19 cellular contexts compared by ENCODE assay signal in genomic region chr2:30955516-30956132, GRCh38.
DNase-seq lines count a peak whose midpoint lies in the region; ATAC-seq, FAIRE-seq and TF ChIP-seq lines count a peak whose summit lies in the region.
"Had no signal": no experiment of that assay in that cellular context is flagged by ENCODE, and none has a peak within 500 bp of the region (broad histone marks: within the 10 kb centered on the region; RNA-seq: fewer than 3 reads in every experiment).

No MANE protein-coding gene starts in this region.

- H2BK120ac ChIP-seq in IMR-90 (ENCODE audit: low read depth, low read length): no peak overlapping the region

- no peak overlapping the region for H3K9ac ChIP-seq in IMR-90 (ENCODE audit: low read depth, low read length)

- no peak overlapping the region for H3K27ac Mint-ChIP-seq in stimulated activated effector memory CD8-positive, alpha-beta T cell treated with anti-CD3 and anti-CD28 coated beads, Interleukin-12 subunit alpha, Interleukin-12 subunit beta, amount 100 ng/mL, for 72 hours
- H3K27ac Mint-ChIP-seq: CD14-positive monocyte; CD8-positive, alpha-beta T cell had no signal

- no peak overlapping the region for H3K18ac ChIP-seq in IMR-90 (ENCODE audit: low read depth, low read length)

- no peak overlapping the region for H4K91ac ChIP-seq in IMR-90 (ENCODE audit: insufficient read depth, low read depth, low read length)

- H3K4me1 ChIP-seq in A549: no peaks in the 10 kb centered on the region
- no peaks in the 10 kb centered on the region for H3K4me1 ChIP-seq in IMR-90 (ENCODE audit: control insufficient read depth, insufficient read depth, low read length)
- H3K4me1 ChIP-seq: BE2C, HAP-1 had no signal

- H3K4me3 ChIP-seq in A549 (no peak overlapping the region), IMR-90 (ENCODE audit: insufficient read depth, low read depth, low read length) (no peak overlapping the region)
- H3K4me3 ChIP-seq: HAP-1 had no signal

- H3K79me1 ChIP-seq in IMR-90 (ENCODE audit: low read depth in 1 of 2, low read length in 2 of 2): no peaks in the 10 kb centered on the region

- no peak overlapping the region for H4K8ac ChIP-seq in IMR-90 (ENCODE audit: low read depth in 2 of 2, low read length in 2 of 2)

- no peak overlapping the region for H2BK20ac ChIP-seq in IMR-90 (ENCODE audit: low read depth, low read length)

- DNase-seq in A549 (ENCODE audit: low read depth in 1 of 2, low spot score in 1 of 2) (no peak), IMR-90 (no peak), NCI-H1930 (lab: John Stamatoyannopoulos, UW) (no peak), NCI-H1694 treated with DMSO at 0.1 percent for 48 hours (lab: John Stamatoyannopoulos, UW) (no peak)
- no peak for DNase-seq in stimulated activated effector memory CD8-positive, alpha-beta T cell treated with anti-CD3 and anti-CD28 coated beads, Interleukin-12 subunit alpha, Interleukin-12 subunit beta, amount 100 ng/mL, for 72 hours (ENCODE audit: low spot score in 2 of 2)
- DNase-seq: BE2C; CD8-positive, alpha-beta T cell; COR-L47; DMS153; DND-41; GDM1; GOT3 had no signal

- H2AK9ac ChIP-seq in IMR-90 (replicated peaks; ENCODE audit: low read depth, low read length, poor library complexity): no peak overlapping the region

- no peak for TF ChIP-seq CTCF in A549 (IDR thresholded peaks at IDR 0.05)
- TF ChIP-seq CTCF in IMR-90 (conservative IDR thresholded peaks at IDR 0.05; ENCODE audit: low read depth, low read length): no peak

- dilution Hi-C loops in IMR-90 (cut with HindIII; ENCODE audit: low sequenced_read_pairs, unreplicated experiment): no loop called here

- H3K9me3 ChIP-seq in A549 (no peaks in the 10 kb centered on the region), IMR-90 (ENCODE audit: control insufficient read depth, insufficient read depth, low read length) (no peaks in the 10 kb centered on the region)
- H3K9me3 ChIP-seq: BE2C, HAP-1 had no signal

- WGBS in A549 (ENCODE audit: missing lambda C conversion rate): 94% methylated on average over 17 of the region's 17 CpGs
- 71% methylated on average over 10 of the region's 17 CpGs; no CpG with 5 or more reads in 1 of the 2 experiments for WGBS in IMR-90 (ENCODE audit: extremely low coverage in 2 of 2, insufficient read length in 1 of 2), 2 experiments

- intact Hi-C loops in IMR-90 (cut with micrococcal nuclease): no loop called here

- in situ Hi-C loops in IMR-90 (cut with MboI; ENCODE audit: low sequenced_read_pairs): no loop called here

- TF ChIP-seq EP300 in A549 (IDR thresholded peaks at IDR 0.05): no peak

- no peak overlapping the region for H3K4me2 ChIP-seq in A549
- H3K4me2 ChIP-seq in IMR-90 (ENCODE audit: low read depth, low read length): no peak overlapping the region

- H3K4me3 Mint-ChIP-seq in stimulated activated effector memory CD8-positive, alpha-beta T cell treated with anti-CD3 and anti-CD28 coated beads, Interleukin-12 subunit alpha, Interleukin-12 subunit beta, amount 100 ng/mL, for 72 hours: no peak overlapping the region
- H3K4me3 Mint-ChIP-seq: CD14-positive monocyte; CD8-positive, alpha-beta T cell had no signal

- no peak overlapping the region for H2AK5ac ChIP-seq in IMR-90 (ENCODE audit: low read depth, low read length)

- H3K9me1 ChIP-seq in IMR-90 (ENCODE audit: insufficient read depth, low read length): no peaks in the 10 kb centered on the region

- H2AFZ ChIP-seq in IMR-90 (replicated peaks; ENCODE audit: low read length, poor library complexity): no peak overlapping the region

- no peak overlapping the region for H3K14ac ChIP-seq in IMR-90 (replicated peaks; ENCODE audit: low read depth, low read length)

- no peak overlapping the region for H3K4ac ChIP-seq in IMR-90 (ENCODE audit: low read depth, low read length)

- no peaks in the 10 kb centered on the region for H3K36me3 ChIP-seq in IMR-90 (ENCODE audit: control insufficient read depth, insufficient read depth, low read length)
- H3K36me3 ChIP-seq: BE2C, HAP-1 had no signal

- H3K36me3 Mint-ChIP-seq in stimulated activated effector memory CD8-positive, alpha-beta T cell treated with anti-CD3 and anti-CD28 coated beads, Interleukin-12 subunit alpha, Interleukin-12 subunit beta, amount 100 ng/mL, for 72 hours: no peaks in the 10 kb centered on the region
- H3K36me3 Mint-ChIP-seq: CD14-positive monocyte; CD8-positive, alpha-beta T cell had no signal

- FAIRE-seq in A549 (lab: Jason Lieb, UNC): no peak
- FAIRE-seq: A204.1, D721Med, GM12892 had no signal

- no peaks in the 10 kb centered on the region for H3K4me1 Mint-ChIP-seq in stimulated activated effector memory CD8-positive, alpha-beta T cell treated with anti-CD3 and anti-CD28 coated beads, Interleukin-12 subunit alpha, Interleukin-12 subunit beta, amount 100 ng/mL, for 72 hours

- no peaks in the 10 kb centered on the region for H3K9me3 Mint-ChIP-seq in stimulated activated effector memory CD8-positive, alpha-beta T cell treated with anti-CD3 and anti-CD28 coated beads, Interleukin-12 subunit alpha, Interleukin-12 subunit beta, amount 100 ng/mL, for 72 hours
- H3K9me3 Mint-ChIP-seq: CD8-positive, alpha-beta T cell had no signal

- TF ChIP-seq RAD21 in A549 (conservative IDR thresholded peaks at IDR 0.05 in 1 of 2, IDR thresholded peaks at IDR 0.05 in 1 of 2): no peak
- TF ChIP-seq RAD21 in IMR-90 (IDR thresholded peaks at IDR 0.05; ENCODE audit: low read length): no peak

- H3K27ac ChIP-seq in A549 (no peak overlapping the region), IMR-90 (ENCODE audit: insufficient read depth, low read length) (no peak overlapping the region)

- CTCF ChIA-PET in A549 (lab: Yijun Ruan, JAX): no interaction called here
- CTCF ChIA-PET in IMR-90 (lab: Yijun Ruan, JAX): no interaction called here

- H3K23ac ChIP-seq in IMR-90 (ENCODE audit: low read depth, low read length): no peak overlapping the region

- H3K27me3 ChIP-seq in IMR-90 (ENCODE audit: control insufficient read depth, insufficient read depth, low read length): no peaks in the 10 kb centered on the region
- H3K27me3 ChIP-seq: BE2C had no signal

- H3K56ac ChIP-seq in IMR-90 (ENCODE audit: extremely low read depth, insufficient read depth, low read length): no peak overlapping the region

- TF ChIP-seq POLR2A in A549 (IDR thresholded peaks at IDR 0.05; ENCODE audit: low read length) (no peak), IMR-90 (IDR thresholded peaks at IDR 0.05; ENCODE audit: low read depth, low read length) (no peak)

- no peak overlapping the region for H4K5ac ChIP-seq in IMR-90 (ENCODE audit: low read depth, low read length)

- H4K20me1 ChIP-seq in IMR-90 (ENCODE audit: insufficient read depth, low read length): no peaks in the 10 kb centered on the region

- H2BK5ac ChIP-seq in IMR-90 (ENCODE audit: low read depth, low read length, poor library complexity, severe bottlenecking): no peak overlapping the region

- no peak overlapping the region for H2BK15ac ChIP-seq in IMR-90 (ENCODE audit: low read depth, low read length)

- BruUV-seq in IMR-90 (replicated peaks; lab: Mats Ljungman, UMichigan): no TSS peak

- no peak for ATAC-seq in A549
- ATAC-seq in IMR-90 (ENCODE audit: low read depth): no peak
- peak; percentile 80 for ATAC-seq in esophagus mucosa
- peak; percentile 22 for ATAC-seq in stimulated activated effector memory CD8-positive, alpha-beta T cell treated with anti-CD3 and anti-CD28 coated beads, Interleukin-12 subunit alpha, Interleukin-12 subunit beta, amount 100 ng/mL, for 72 hours
- ATAC-seq in GM19452 (IDR thresholded peaks at IDR 0.05; ENCODE audit: unreplicated experiment): no peak
- ATAC-seq: CD8-positive, alpha-beta T cell had no signal

- POLR2A ChIA-PET in A549 (lab: Yijun Ruan, JAX) (no interaction called here), IMR-90 (lab: Charles Lee; ENCODE audit: unreplicated experiment) (no interaction called here)

TF ChIP-seq in A549, 52 proteins besides CTCF, POLR2A, EP300 and RAD21:
- TF ChIP-seq HDAC2 (IDR thresholded peaks at IDR 0.05) (no peak), CEBPB (IDR thresholded peaks at IDR 0.05) (peak; percentile 65 to 87; a peak in 3 of 4 replicates), CHD2 (IDR thresholded peaks at IDR 0.05; ENCODE audit: low read length, partially characterized antibody) (no peak), KDM1A (IDR thresholded peaks at IDR 0.05; ENCODE audit: low read depth) (no peak), MAX (IDR thresholded peaks at IDR 0.05) (no peak), PBX3 (IDR thresholded peaks at IDR 0.05) (no peak)

TF ChIP-seq in IMR-90, 13 proteins besides CTCF, POLR2A, EP300 and RAD21:
- TF ChIP-seq SMC3 (IDR thresholded peaks at IDR 0.05; ENCODE audit: low read depth, low read length) (no peak), RFX5 (IDR thresholded peaks at IDR 0.05; ENCODE audit: low read depth, low read length) (no peak), BHLHE40 (IDR thresholded peaks at IDR 0.05; ENCODE audit: low read depth, low read length) (no peak), RCOR1 (IDR thresholded peaks at IDR 0.05; ENCODE audit: insufficient replicate concordance, low read length) (no peak), CEBPB (IDR thresholded peaks at IDR 0.05; ENCODE audit: low read depth, low read length) (peak; percentile 84)

Comparison
In these comparisons a context has a peak if more than half of its experiments do, and no peak if none do; other contexts are left out.
1. ATAC-seq: peak in esophagus mucosa (single experiment) and stimulated activated effector memory CD8-positive, alpha-beta T cell treated with anti-CD3 and anti-CD28 coated beads, Interleukin-12 subunit alpha, Interleukin-12 subunit beta, amount 100 ng/mL, for 72 hours (single experiment); none in A549 (0 of 2), IMR-90 (single experiment) and GM19452 (single experiment).